11 cellular contexts compared by ENCODE assay signal in the genomic region with DNA sequence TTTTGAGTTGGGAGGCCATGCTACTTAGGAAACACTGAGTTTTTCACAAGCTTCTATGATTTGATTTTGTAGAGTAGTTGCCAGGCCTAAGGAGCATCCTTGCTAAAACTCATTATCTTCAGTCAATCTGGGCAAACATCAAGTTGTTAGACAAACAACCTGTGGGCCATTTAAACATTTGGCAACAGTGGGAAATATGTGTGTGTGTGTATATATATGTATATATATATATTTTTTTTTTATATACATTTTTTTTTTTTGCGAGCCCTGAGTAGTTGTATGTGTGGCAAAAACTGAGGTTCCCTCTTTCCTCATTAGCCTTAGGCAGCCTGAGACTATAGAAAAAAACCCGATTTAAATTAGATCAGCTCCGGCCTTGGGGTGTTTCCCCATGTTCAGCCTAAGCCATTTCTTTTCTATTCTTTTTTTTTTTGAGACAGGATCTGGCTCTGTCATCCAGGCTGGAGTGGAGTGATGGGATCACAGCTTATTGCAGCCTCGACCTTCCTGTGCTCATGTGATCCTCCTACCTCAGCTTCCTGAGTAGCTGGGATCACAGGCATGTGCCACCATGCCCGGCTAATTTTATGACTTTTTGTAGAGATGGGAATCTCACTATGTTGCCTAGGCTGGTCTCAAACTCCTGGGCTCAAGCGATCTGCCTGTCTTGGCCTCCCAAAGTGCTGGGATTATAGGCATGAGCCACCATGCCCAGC. TPM values are rescaled to one million over a fixed set of nuclear protein-coding genes. Genes with fewer than 3 reads are reported as not detected.
A peak's percentile ranks its signal among the peaks of the same experiment; 100 is the strongest.
DNase-seq lines count a peak whose midpoint lies in the region; ATAC-seq and TF ChIP-seq lines count a peak whose summit lies in the region.
"Had no signal": no experiment of that assay in that cellular context is flagged by ENCODE, and none has a peak within 500 bp of the region (broad histone marks: within the 10 kb centered on the region; RNA-seq: fewer than 3 reads in every experiment).

No MANE protein-coding gene starts in this region.

- H2AFZ ChIP-seq in IMR-90 (replicated peaks; ENCODE audit: low read length, poor library complexity): no peak overlapping the region

- no peak overlapping the region; the same call in 2 of the 3 replicates for H2BK15ac ChIP-seq in IMR-90 (ENCODE audit: low read depth, low read length)

- peak overlapping the region; percentile 1 for H3K18ac ChIP-seq in IMR-90 (ENCODE audit: low read depth, low read length)

- H3K4ac ChIP-seq in IMR-90 (ENCODE audit: low read depth, low read length): peak overlapping the region; percentile 73

- H2BK5ac ChIP-seq in IMR-90 (ENCODE audit: low read depth, low read length, poor library complexity, severe bottlenecking): peak overlapping the region; percentile 79

- peak overlapping the region; percentile 64 for H4K5ac ChIP-seq in IMR-90 (ENCODE audit: low read depth, low read length)

- peak overlapping the region; percentile 12 for H4K91ac ChIP-seq in IMR-90 (ENCODE audit: insufficient read depth, low read depth, low read length)

- in situ Hi-C loops in IMR-90 (cut with MboI; ENCODE audit: low sequenced_read_pairs): loop anchor here (5.0 to 10.0 kb wide), 3 partner anchors 170 to 300 kb away; a partner anchor contains a TSS

- H3K36me3 Mint-ChIP-seq in naive thymus-derived CD4-positive, alpha-beta T cell: peaks cover 0 to 2% (median 0%) of the 10 kb centered on the region in 5 donors

- H3K4me3 Mint-ChIP-seq in naive thymus-derived CD4-positive, alpha-beta T cell: peak overlapping the region in 1 of 10 donors; percentile 24

- H3K27me3 ChIP-seq in BLaER1: no peaks in the 10 kb centered on the region
- no peaks in the 10 kb centered on the region for H3K27me3 ChIP-seq in IMR-90 (ENCODE audit: control insufficient read depth, insufficient read depth, low read length)
- H3K27me3 ChIP-seq in naive thymus-derived CD4-positive, alpha-beta T cell (ENCODE audit: control insufficient read depth in 2 of 2, insufficient read depth in 2 of 2, low read length in 2 of 2): no peaks in the 10 kb centered on the region

- POLR2A ChIA-PET in IMR-90 (lab: Charles Lee; ENCODE audit: unreplicated experiment): no interaction called here
- POLR2A ChIA-PET in naive thymus-derived CD4-positive, alpha-beta T cell (lab: Charles Lee): no interaction called here

- dilution Hi-C loops in IMR-90 (cut with HindIII; ENCODE audit: low sequenced_read_pairs, unreplicated experiment): no loop called here

- peak overlapping the region; percentile 77; the same call in 1 of the 2 replicates for H2AK5ac ChIP-seq in IMR-90 (ENCODE audit: low read depth, low read length)

- peaks cover 0 to 10% of the 10 kb centered on the region in 2 experiments; a peak in 2 of 4 replicates for H3K79me1 ChIP-seq in IMR-90 (ENCODE audit: low read depth in 1 of 2, low read length in 2 of 2)

- no TSS peak for BruUV-seq in IMR-90 (replicated peaks; lab: Mats Ljungman, UMichigan)

- TF ChIP-seq RAD21 in IMR-90 (IDR thresholded peaks at IDR 0.05; ENCODE audit: low read length): no peak

- ATAC-seq in IMR-90 (ENCODE audit: low read depth) (peak; percentile 13), HG03354 (IDR thresholded peaks at IDR 0.05; ENCODE audit: poor library complexity, severe bottlenecking, unreplicated experiment) (no peak), GM21526 (IDR thresholded peaks at IDR 0.05; ENCODE audit: low FRiP score, unreplicated experiment) (no peak), GM18511 (IDR thresholded peaks at IDR 0.05; ENCODE audit: unreplicated experiment) (no peak)
- no peak for ATAC-seq in naive thymus-derived CD4-positive, alpha-beta T cell

- no peak overlapping the region for H2AK9ac ChIP-seq in IMR-90 (replicated peaks; ENCODE audit: low read depth, low read length, poor library complexity)

- H3K27ac Mint-ChIP-seq in naive thymus-derived CD4-positive, alpha-beta T cell: peak overlapping the region in 5 of 9 donors; percentile 48 to 85 (median 67)

- CTCF ChIA-PET in IMR-90 (lab: Yijun Ruan, JAX): interaction anchor here (0.7 to 2.2 kb wide), 2 partner anchors 167 to 185 kb away, joined by 4 to 5 read pairs; a partner anchor contains a TSS
- CTCF ChIA-PET in naive thymus-derived CD4-positive, alpha-beta T cell (lab: Charles Lee): interaction anchor here (0.6 to 1.7 kb wide), 3 partner anchors 18 to 157 kb away, joined by 3 to 7 read pairs (median 4); a partner anchor contains a TSS

- intact Hi-C loops in IMR-90 (cut with micrococcal nuclease): no loop called here
- intact Hi-C loops in naive thymus-derived CD4-positive, alpha-beta T cell (cut with micrococcal nuclease): loop anchor here in 1 of 2 donors (1.0 to 5.0 kb wide), 2 partner anchors 7 to 307 kb away; a partner anchor contains a TSS

- DNase-seq in IMR-90 (no peak), caudate nucleus (lab: John Stamatoyannopoulos, UW) (no peak), NCI-H1436 (lab: John Stamatoyannopoulos, UW) (no peak)
- no peak for DNase-seq in naive thymus-derived CD4-positive, alpha-beta T cell
- DNase-seq: COR-L47, NCI-H2029, T1000 had no signal

- H4K20me1 ChIP-seq in BLaER1 (0 out of 2 replicates have a peak, but pooled peaks cover 2% of the 10 kb centered on the region), IMR-90 (ENCODE audit: insufficient read depth, low read length) (peaks cover 3% of the 10 kb centered on the region; the same call in 1 of the 2 replicates)

- no peak for TF ChIP-seq CTCF in IMR-90 (conservative IDR thresholded peaks at IDR 0.05; ENCODE audit: low read depth, low read length)

- H3K9ac ChIP-seq in BLaER1: no peak overlapping the region
- no peak overlapping the region for H3K9ac ChIP-seq in IMR-90 (ENCODE audit: low read depth, low read length)

- H3K14ac ChIP-seq in IMR-90 (replicated peaks; ENCODE audit: low read depth, low read length): peak overlapping the region; percentile 60; the same call in 1 of the 2 replicates

- H3K4me1 ChIP-seq in BLaER1 (peaks cover 29% of the 10 kb centered on the region), IMR-90 (ENCODE audit: control insufficient read depth, insufficient read depth, low read length) (peaks cover 13% of the 10 kb centered on the region)
- no peaks in the 10 kb centered on the region for H3K4me1 ChIP-seq in naive thymus-derived CD4-positive, alpha-beta T cell (ENCODE audit: control insufficient read depth in 2 of 2, insufficient read depth in 2 of 2, low read length in 2 of 2)

- no peaks in the 10 kb centered on the region for H3K27me3 Mint-ChIP-seq in naive thymus-derived CD4-positive, alpha-beta T cell

- H4K8ac ChIP-seq in IMR-90 (ENCODE audit: low read depth in 2 of 2, low read length in 2 of 2): peak overlapping the region in 1 of 2 experiments; percentile 55; a peak in 2 of 4 replicates

- peak overlapping the region; percentile 12; the same call in 1 of the 2 replicates for H3K4me2 ChIP-seq in BLaER1
- peak overlapping the region; percentile 67; the same call in 1 of the 2 replicates for H3K4me2 ChIP-seq in IMR-90 (ENCODE audit: low read depth, low read length)

- no peak for TF ChIP-seq POLR2A in IMR-90 (IDR thresholded peaks at IDR 0.05; ENCODE audit: low read depth, low read length)

- H3K27ac ChIP-seq in BLaER1 (no peak overlapping the region), IMR-90 (ENCODE audit: insufficient read depth, low read length) (peak overlapping the region; percentile 34; the same call in 1 of the 2 replicates), caudate nucleus (ENCODE audit: low read depth, low read length) (peak overlapping the region; percentile 59)
- H3K27ac ChIP-seq in naive thymus-derived CD4-positive, alpha-beta T cell (ENCODE audit: low read depth, low read length): peak overlapping the region; percentile 14

- peak overlapping the region; percentile 55 for H2BK20ac ChIP-seq in IMR-90 (ENCODE audit: low read depth, low read length)

- 100% methylated on average over 1 of the region's 6 CpGs; no CpG with 5 or more reads in 1 of the 2 experiments for WGBS in IMR-90 (ENCODE audit: extremely low coverage in 2 of 2, insufficient read length in 1 of 2), 2 experiments

- no peaks in the 10 kb centered on the region for H3K9me3 Mint-ChIP-seq in naive thymus-derived CD4-positive, alpha-beta T cell

- peaks cover 0 to 25% (median 18%) of the 10 kb centered on the region in 7 donors for H3K4me1 Mint-ChIP-seq in naive thymus-derived CD4-positive, alpha-beta T cell

- no peak overlapping the region for H3K56ac ChIP-seq in IMR-90 (ENCODE audit: extremely low read depth, insufficient read depth, low read length)

- peaks cover 9% of the 10 kb centered on the region for H3K9me1 ChIP-seq in IMR-90 (ENCODE audit: insufficient read depth, low read length)

- H3K4me3 ChIP-seq in BLaER1: no peak overlapping the region
- no peak overlapping the region for H3K4me3 ChIP-seq in IMR-90 (ENCODE audit: insufficient read depth, low read depth, low read length)
- H3K4me3 ChIP-seq in naive thymus-derived CD4-positive, alpha-beta T cell (ENCODE audit: low read length): no peak overlapping the region

- no peaks in the 10 kb centered on the region for H3K9me3 ChIP-seq in BLaER1
- H3K9me3 ChIP-seq in IMR-90 (ENCODE audit: control insufficient read depth, insufficient read depth, low read length): no peaks in the 10 kb centered on the region
- no peaks in the 10 kb centered on the region for H3K9me3 ChIP-seq in naive thymus-derived CD4-positive, alpha-beta T cell (ENCODE audit: control insufficient read depth in 2 of 3, low read length in 3 of 3)

- H3K23ac ChIP-seq in IMR-90 (ENCODE audit: low read depth, low read length): no peak overlapping the region

- peak overlapping the region; percentile 45; the same call in 1 of the 2 replicates for H2BK120ac ChIP-seq in IMR-90 (ENCODE audit: low read depth, low read length)

- H3K36me3 ChIP-seq in BLaER1: peaks cover 8% of the 10 kb centered on the region; the same call in 1 of the 2 replicates
- H3K36me3 ChIP-seq in IMR-90 (ENCODE audit: control insufficient read depth, insufficient read depth, low read length): 0 out of 2 replicates have a peak, but pooled peaks cover 3% of the 10 kb centered on the region
- H3K36me3 ChIP-seq in naive thymus-derived CD4-positive, alpha-beta T cell (ENCODE audit: control insufficient read depth in 2 of 3, insufficient read depth in 3 of 3, low read length in 3 of 3): peaks cover 0 to 1% (median 0%) of the 10 kb centered on the region in 3 experiments

RNA-seq across cellular contexts. Expression of a gene that starts 7.9 kb away (rescaled TPM):
- total RNA-seq in IMR-90 (2012; rRNA removed): 14.3 and 15.6 TPM in 2 replicates
- 16.4 and 17.7 TPM in 2 replicates for polyA plus RNA-seq in IMR-90 (2012; rRNA removed)
- 7.9 and 8.2 TPM in 2 replicates for polyA plus RNA-seq in IMR-90 (2012; cell fraction: cytosol; rRNA removed)
- polyA plus RNA-seq in IMR-90 (2012; cell fraction: nucleus; rRNA removed; ENCODE audit: low replicate concordance): 5.9 and 25.5 TPM in 2 replicates
- total RNA-seq in naive thymus-derived CD4-positive, alpha-beta T cell: 10 to 100 TPM; 17.3 to 38.9 (median 22.3) TPM
- polyA plus RNA-seq in naive thymus-derived CD4-positive, alpha-beta T cell: 10 to 100 TPM; 23.1 to 26.3 TPM

RNA-seq across cellular contexts. Expression of a gene that starts 18.5 kb away (rescaled TPM):
- total RNA-seq in IMR-90 (2012; rRNA removed): 11.4 and 13.3 TPM in 2 replicates
- 5.7 and 6.4 TPM in 2 replicates for polyA plus RNA-seq in IMR-90 (2012; rRNA removed)
- 1.5 and 1.9 TPM in 2 replicates for polyA plus RNA-seq in IMR-90 (2012; cell fraction: cytosol; rRNA removed)
- polyA plus RNA-seq in IMR-90 (2012; cell fraction: nucleus; rRNA removed; ENCODE audit: low replicate concordance): 0.73 and 4.8 TPM in 2 replicates
- total RNA-seq in naive thymus-derived CD4-positive, alpha-beta T cell: 10 to 100 TPM in 2 of 5 experiments, 1 to 10 TPM in 3; 4.5 to 10.6 (median 9.2) TPM
- 10 to 100 TPM; 25.7 to 35.8 TPM for polyA plus RNA-seq in naive thymus-derived CD4-positive, alpha-beta T cell

RNA-seq across cellular contexts. Expression of a gene that starts 18.8 kb away (rescaled TPM):
- total RNA-seq in IMR-90 (2012; rRNA removed): 6.6 and 11.9 TPM in 2 replicates
- 6.5 and 7.8 TPM in 2 replicates for polyA plus RNA-seq in IMR-90 (2012; rRNA removed)
- 3.2 TPM in 2 replicates for polyA plus RNA-seq in IMR-90 (2012; cell fraction: cytosol; rRNA removed)
- polyA plus RNA-seq in IMR-90 (2012; cell fraction: nucleus; rRNA removed; ENCODE audit: low replicate concordance): 1.6 and 7.7 TPM in 2 replicates
- 10 to 100 TPM; 14.8 to 21.6 (median 17.6) TPM for total RNA-seq in naive thymus-derived CD4-positive, alpha-beta T cell
- polyA plus RNA-seq in naive thymus-derived CD4-positive, alpha-beta T cell: 1 to 10 TPM; 6.8 to 7.1 TPM
